In genomic region chr6:158020811-158021210, GRCh38 we compare ENCODE assay signal across 17 cellular contexts. TPM values are rescaled to one million over a fixed set of nuclear protein-coding genes. Genes with fewer than 3 reads are reported as not detected.
A peak's percentile ranks its signal among the peaks of the same experiment; 100 is the strongest.
DNase-seq lines count a peak whose midpoint lies in the region; ATAC-seq, FAIRE-seq and TF ChIP-seq lines count a peak whose summit lies in the region.
"Had no signal": no experiment of that assay in that cellular context is flagged by ENCODE, and none has a peak within 500 bp of the region (broad histone marks: within the 10 kb centered on the region; RNA-seq: fewer than 3 reads in every experiment).

No MANE protein-coding gene starts in this region.

- H4K20me1 ChIP-seq in HepG2 (ENCODE audit: insufficient read depth, low read length) (no peaks in the 10 kb centered on the region), osteoblast (ENCODE audit: insufficient read depth, low read length) (peaks cover 2% of the 10 kb centered on the region)

- no peak overlapping the region for H3K4me3 ChIP-seq in HepG2 (replicated peaks in 1 of 3; ENCODE audit: insufficient read depth in 1 of 3, low read depth in 2 of 3, low read length in 3 of 3)
- H3K4me3 ChIP-seq in right lobe of liver = no peak overlapping the region
- peak overlapping the region in 1 of 59 donors; percentile 67 for H3K4me3 ChIP-seq in dorsolateral prefrontal cortex
- H3K4me3 ChIP-seq in osteoblast (ENCODE audit: insufficient read depth, low read length) = no peak overlapping the region
- no peak overlapping the region for H3K4me3 ChIP-seq in lower leg skin (ENCODE audit: low read depth, poor library complexity, severe bottlenecking)
- H3K4me3 ChIP-seq: PC-9 had no signal

- TF ChIP-seq POLR2A in HepG2 (IDR thresholded peaks at IDR 0.05; ENCODE audit: insufficient read depth in 1 of 2, low read depth in 2 of 2, low read length in 2 of 2) = no peak
- no peak for TF ChIP-seq POLR2A in right lobe of liver (IDR thresholded peaks at IDR 0.05)
- no peak for TF ChIP-seq POLR2A in lower leg skin (IDR thresholded peaks at IDR 0.05)
- no peak for TF ChIP-seq POLR2A in erythroblast (IDR thresholded peaks at IDR 0.05; ENCODE audit: low read length)

- H3K9me3 Mint-ChIP-seq in activated CD8-positive, alpha-beta T cell treated with anti-CD3 and anti-CD28 coated beads, Interleukin-2, amount 10 ng/mL, durations not matched to agents 7 days and 5 days (ENCODE audit: insufficient read depth) = no peaks in the 10 kb centered on the region
- H3K9me3 Mint-ChIP-seq: CD4-positive, alpha-beta memory T cell had no signal

- peaks cover 17% of the 10 kb centered on the region for H3K36me3 Mint-ChIP-seq in activated CD8-positive, alpha-beta T cell treated with anti-CD3 and anti-CD28 coated beads, Interleukin-2, amount 10 ng/mL, durations not matched to agents 7 days and 5 days (ENCODE audit: low read depth)

- peaks cover 87% of the 10 kb centered on the region for H3K79me2 ChIP-seq in HepG2 (ENCODE audit: insufficient read depth, low read length)
- peaks cover 95% of the 10 kb centered on the region for H3K79me2 ChIP-seq in osteoblast (ENCODE audit: insufficient read depth, low read length)

- no peak overlapping the region for H3K4me3 Mint-ChIP-seq in activated CD8-positive, alpha-beta T cell treated with anti-CD3 and anti-CD28 coated beads, Interleukin-2, amount 10 ng/mL, durations not matched to agents 7 days and 5 days
- H3K4me3 Mint-ChIP-seq: CD4-positive, alpha-beta memory T cell had no signal

- H3K27ac ChIP-seq in HepG2 (ENCODE audit: extremely low read length, insufficient read depth, low read length) (peak overlapping the region; percentile 69), right lobe of liver (no peak overlapping the region), dorsolateral prefrontal cortex (peak overlapping the region in 53 of 59 donors; percentile 3 to 100 (median 72)), osteoblast (ENCODE audit: low read depth, low read length) (peak overlapping the region; percentile 91)
- H3K27ac ChIP-seq: PC-9 had no signal

- intact Hi-C loops in HepG2 (cut with micrococcal nuclease; ENCODE audit: unreplicated experiment) = no loop called here
- intact Hi-C loops in right lobe of liver (cut with DNase I) = no loop called here
- intact Hi-C loops in dorsolateral prefrontal cortex (cut with DNase I) = no loop called here
- intact Hi-C loops in lower leg skin (cut with DNase I; ENCODE audit: low total_unique reads) = no loop called here

- ATAC-seq in HepG2 (no peak), right lobe of liver (no peak)
- ATAC-seq in activated CD8-positive, alpha-beta T cell treated with anti-CD3 and anti-CD28 coated beads, Interleukin-2, amount 10 ng/mL, durations not matched to agents 7 days and 5 days = no peak

- H3K9me3 ChIP-seq in HepG2 (ENCODE audit: low read length) (no peaks in the 10 kb centered on the region), right lobe of liver (no peaks in the 10 kb centered on the region), osteoblast (ENCODE audit: low read depth, low read length) (no peaks in the 10 kb centered on the region)

- DNase-seq in HepG2 (ENCODE audit: low spot score) = no peak
- DNase-seq in right lobe of liver = no peak
- DNase-seq in dorsolateral prefrontal cortex = no peak
- DNase-seq in osteoblast (ENCODE audit: insufficient read length, low spot score, missing footprints) = no peak
- DNase-seq in NCI-H1930 (lab: John Stamatoyannopoulos, UW) = no peak
- no peak for DNase-seq in activated CD8-positive, alpha-beta T cell treated with anti-CD3 and anti-CD28 coated beads, Interleukin-2, amount 10 ng/mL, durations not matched to agents 7 days and 5 days
- no peak for DNase-seq in lower leg skin (ENCODE audit: low spot score in 2 of 2)
- DNase-seq in erythroblast (lab: John Stamatoyannopoulos, UW) = no peak
- DNase-seq: 8988T; CD4-positive, alpha-beta memory T cell; DMS79; HCEC 1CT; NCI-H1417 treated with DMSO at 0.1 percent for 48 hours; NCI-H2029 treated with DMSO at 0.1 percent for 48 hours; NCI-H748 treated with DMSO at 0.1 percent for 48 hours; PC-9 had no signal

- H3K27me3 Mint-ChIP-seq in activated CD8-positive, alpha-beta T cell treated with anti-CD3 and anti-CD28 coated beads, Interleukin-2, amount 10 ng/mL, durations not matched to agents 7 days and 5 days (ENCODE audit: low read depth) = no peaks in the 10 kb centered on the region
- H3K27me3 Mint-ChIP-seq: CD4-positive, alpha-beta memory T cell had no signal

- H3K27me3 ChIP-seq in HepG2 (ENCODE audit: control insufficient read depth in 1 of 2, insufficient read depth in 2 of 2, low read length in 2 of 2) (no peaks in the 10 kb centered on the region), right lobe of liver (no peaks in the 10 kb centered on the region), dorsolateral prefrontal cortex (no peaks in the 10 kb centered on the region), osteoblast (ENCODE audit: insufficient read depth, low read length) (no peaks in the 10 kb centered on the region)

- in situ Hi-C loops in HepG2 (cut with HindIII; ENCODE audit: extremely low pct_ligation_motif_present, low pct_unique_long_range_greater_than_20kb) = no loop called here

- FAIRE-seq in HepG2 (lab: Jason Lieb, UNC) = no peak
- FAIRE-seq: D721Med had no signal

- BruUV-seq in HepG2 (replicated peaks; lab: Mats Ljungman, UMichigan) = TSS peak; percentile 8

- TF ChIP-seq RAD21 in HepG2 (CRISPR knock-in tag; IDR thresholded peaks at IDR 0.05) = no peak

- CTCF ChIA-PET in HepG2 (lab: Yijun Ruan, JAX; ENCODE audit: low intra/inter-chr PET ratio, low total read pairs) = no interaction called here
- CTCF ChIA-PET in activated CD8-positive, alpha-beta T cell treated with anti-CD3 and anti-CD28 coated beads, Interleukin-2, amount 10 ng/mL, durations not matched to agents 7 days and 5 days (lab: Charles Lee) = no interaction called here

- H2AFZ ChIP-seq in HepG2 (ENCODE audit: low read length) (no peak overlapping the region), osteoblast (ENCODE audit: low read length) (no peak overlapping the region)
- H2AFZ ChIP-seq: PC-9 had no signal

- TF ChIP-seq EP300 in HepG2 (IDR thresholded peaks at IDR 0.05; ENCODE audit: low read depth in 2 of 2, low read length in 2 of 2) (no peak), HepG2 (CRISPR knock-in tag; IDR thresholded peaks at IDR 0.05; ENCODE audit: borderline replicate concordance) (no peak)

- H3K4me1 Mint-ChIP-seq in activated CD8-positive, alpha-beta T cell treated with anti-CD3 and anti-CD28 coated beads, Interleukin-2, amount 10 ng/mL, durations not matched to agents 7 days and 5 days (ENCODE audit: low read depth) = peaks cover 16% of the 10 kb centered on the region

- POLR2A ChIA-PET in HepG2 (lab: Yijun Ruan, JAX) = interaction anchor here (1.3 to 3.8 kb wide), 3 partner anchors 8 to 35 kb away, joined by 3 to 39 read pairs (median 8); no protein-coding TSS in a partner anchor
- POLR2A ChIA-PET in activated CD8-positive, alpha-beta T cell treated with anti-CD3 and anti-CD28 coated beads, Interleukin-2, amount 10 ng/mL, durations not matched to agents 7 days and 5 days (lab: Charles Lee) = no interaction called here

- WGBS in HepG2 (ENCODE audit: low lambda C conversion rate) = 79% methylated on average over 2 of the region's 2 CpGs
- WGBS in right lobe of liver (ENCODE audit: insufficient coverage, low coverage, low lambda C conversion rate, missing lambda C conversion rate) = 79% methylated on average over 2 of the region's 2 CpGs
- 79 to 89% methylated on average over 2 of the region's 2 CpGs for WGBS in lower leg skin, 2 donors

- no peak for TF ChIP-seq CTCF in HepG2 (CRISPR knock-in tag; IDR thresholded peaks at IDR 0.05)
- no peak for TF ChIP-seq CTCF in right lobe of liver (IDR thresholded peaks at IDR 0.05)
- TF ChIP-seq CTCF in dorsolateral prefrontal cortex (IDR thresholded peaks at IDR 0.05 in 54 of 56, conservative IDR thresholded peaks at IDR 0.05 in 2 of 56; ENCODE audit: low read depth in 1 of 56, partially characterized antibody in 56 of 56) = no peak
- no peak for TF ChIP-seq CTCF in osteoblast (IDR thresholded peaks at IDR 0.05; ENCODE audit: extremely low read depth, low read depth, low read length)
- no peak for TF ChIP-seq CTCF in lower leg skin (IDR thresholded peaks at IDR 0.05)

- H3K4me1 ChIP-seq in HepG2 (ENCODE audit: insufficient read depth, low read length) (peaks cover 70% of the 10 kb centered on the region), right lobe of liver (no peaks in the 10 kb centered on the region), osteoblast (ENCODE audit: insufficient read depth, low read length) (peaks cover 46% of the 10 kb centered on the region)

- no peak overlapping the region for H3K27ac Mint-ChIP-seq in activated CD8-positive, alpha-beta T cell treated with anti-CD3 and anti-CD28 coated beads, Interleukin-2, amount 10 ng/mL, durations not matched to agents 7 days and 5 days

- H3K36me3 ChIP-seq in HepG2 (replicated peaks in 1 of 2; ENCODE audit: control insufficient read depth in 1 of 2, insufficient read depth in 2 of 2, low read length in 2 of 2) (peaks cover 45 to 79% of the 10 kb centered on the region in 2 experiments), right lobe of liver (no peaks in the 10 kb centered on the region), osteoblast (ENCODE audit: insufficient read depth, low read length) (peaks cover 52% of the 10 kb centered on the region)

- no peak overlapping the region for H3K9ac ChIP-seq in HepG2 (ENCODE audit: insufficient read depth, low read depth, low read length)

- no peak overlapping the region for H3K4me2 ChIP-seq in HepG2 (ENCODE audit: low read depth, low read length)
- H3K4me2 ChIP-seq in osteoblast (ENCODE audit: insufficient read depth, low read length) = no peak overlapping the region
- H3K4me2 ChIP-seq: PC-9 had no signal

RNA-seq across cellular contexts. Expression of gene SYNJ2, which starts 39.1 kb away (rescaled TPM):
- 39.0 and 39.1 TPM in 2 replicates for total RNA-seq in HepG2 (2016; rRNA removed; fragmentation: Illumina TruSeq; extraction: Trizol)
- total RNA-seq in HepG2 (2016; cell fraction: cytosol; rRNA removed; fragmentation: Illumina TruSeq; extraction: Trizol; ENCODE audit: low read depth) = 50.4 and 51.2 TPM in 2 replicates
- 32.6 and 44.6 TPM in 2 replicates for total RNA-seq in HepG2 (2016; cell fraction: insoluble cytoplasmic fraction; rRNA removed; fragmentation: Illumina TruSeq; extraction: Trizol)
- total RNA-seq in HepG2 (2016; cell fraction: membrane; rRNA removed; fragmentation: Illumina TruSeq; extraction: Trizol) = 52.4 and 52.9 TPM in 2 replicates
- total RNA-seq in HepG2 (2016; cell fraction: nucleus; rRNA removed; fragmentation: Illumina TruSeq; extraction: Trizol) = 33.3 and 38.2 TPM in 2 replicates
- polyA plus RNA-seq in HepG2 (2011; rRNA removed) = 57.6 and 59.5 TPM in 2 replicates
- 44.7 and 49.0 TPM in 2 replicates for polyA plus RNA-seq in HepG2 (2011; cell fraction: cytosol; rRNA removed)
- 85.9 and 86.7 TPM in 2 replicates for polyA plus RNA-seq in HepG2 (2011; cell fraction: nucleus; rRNA removed)
- polyA plus RNA-seq in HepG2 (2012) = 53.7 and 59.9 TPM in 2 replicates
- polyA plus RNA-seq in HepG2 (2016; cell fraction: cytosol; fragmentation: Illumina TruSeq; extraction: Trizol; ENCODE audit: low read depth) = 53.0 and 54.8 TPM in 2 replicates
- 28.2 and 29.0 TPM in 2 replicates for polyA plus RNA-seq in HepG2 (2016; cell fraction: insoluble cytoplasmic fraction; fragmentation: Illumina TruSeq; extraction: Trizol; ENCODE audit: low read depth)
- polyA plus RNA-seq in HepG2 (2016; cell fraction: membrane; fragmentation: Illumina TruSeq; extraction: Trizol; ENCODE audit: low read depth) = 41.5 and 42.8 TPM in 2 replicates
- polyA plus RNA-seq in HepG2 (2016; cell fraction: nucleus; fragmentation: Illumina TruSeq; extraction: Trizol; ENCODE audit: insufficient read depth, low read depth) = 49.3 and 52.0 TPM in 2 replicates
- polyA minus RNA-seq in HepG2 (2011; rRNA and poly(A)+ RNA removed; ENCODE audit: low replicate concordance) = 21.9 and 161 TPM in 2 replicates
- 57.2 and 71.5 TPM in 2 replicates for polyA minus RNA-seq in HepG2 (2011; cell fraction: cytosol; rRNA and poly(A)+ RNA removed)
- polyA minus RNA-seq in HepG2 (2011; cell fraction: nucleus; rRNA and poly(A)+ RNA removed) = 135 and 148 TPM in 2 replicates
- 1 to 10 TPM; 3.2 to 7.4 (median 4.2) TPM for total RNA-seq in right lobe of liver
- total RNA-seq in dorsolateral prefrontal cortex = 100 to 1,000 TPM in 47 of 120 experiments, 10 to 100 TPM in 73; 41.0 to 257 (median 86.5) TPM
- total RNA-seq in osteoblast = 91.6 and 94.8 TPM in 2 replicates
- total RNA-seq in activated CD8-positive, alpha-beta T cell treated with anti-CD3 and anti-CD28 coated beads, Interleukin-2, amount 10 ng/mL, durations not matched to agents 7 days and 5 days = 10 to 100 TPM; 38.2 to 38.5 TPM
- 1 to 10 TPM; 2.6 to 7.5 (median 5.5) TPM for total RNA-seq in lower leg skin

Comparison
In these comparisons a context has a peak if more than half of its experiments do, and no peak if none do; other contexts are left out.
1. H3K27ac ChIP-seq: peak in HepG2 (single experiment), dorsolateral prefrontal cortex (53 of 59) and osteoblast (single experiment); none in right lobe of liver (0 of 3).